In the genomic region with DNA sequence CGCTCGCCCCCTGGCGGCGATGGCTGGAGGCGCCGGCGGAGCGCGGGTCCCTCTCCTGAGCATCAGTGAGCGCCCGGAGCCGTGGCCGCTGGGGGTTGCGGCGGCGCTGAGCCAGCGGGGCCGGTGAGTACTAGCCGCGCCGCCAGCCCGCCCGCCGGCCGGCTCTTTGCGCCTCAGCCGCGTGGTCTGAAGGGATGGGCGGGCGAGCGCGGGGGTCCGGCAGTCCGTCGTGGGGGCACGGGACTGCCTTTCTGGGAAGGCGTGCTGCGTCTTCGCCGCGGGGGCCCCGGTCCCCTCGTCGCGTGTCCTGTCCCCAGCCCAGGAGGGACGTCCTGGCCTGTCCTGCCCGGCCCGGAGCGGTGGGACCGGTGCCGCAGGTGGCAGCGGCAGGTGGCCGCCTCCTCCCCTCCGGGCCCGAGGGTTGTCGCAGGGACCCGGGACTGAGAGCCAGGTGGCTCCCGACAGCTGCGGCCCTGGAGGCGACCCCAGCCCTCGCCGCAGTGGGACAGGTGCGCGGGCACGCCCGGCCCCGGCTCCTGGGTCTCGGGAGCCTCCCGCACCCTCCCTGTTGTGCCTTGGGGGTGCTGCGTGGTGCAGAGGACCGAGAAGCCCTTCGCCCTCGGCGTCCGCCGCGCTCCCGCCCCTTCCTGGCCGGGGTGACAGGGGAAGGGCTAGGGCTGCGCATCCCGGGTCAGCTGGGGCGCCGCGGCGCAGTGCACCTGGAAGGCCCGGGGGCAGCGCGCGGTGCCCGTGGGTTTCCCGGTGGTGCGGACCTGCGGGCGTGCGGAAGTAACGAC, we compare ENCODE assay signal across 1 cellular context.
TF ChIP-seq lines count a peak whose summit lies in the region.

A gene with protein sequence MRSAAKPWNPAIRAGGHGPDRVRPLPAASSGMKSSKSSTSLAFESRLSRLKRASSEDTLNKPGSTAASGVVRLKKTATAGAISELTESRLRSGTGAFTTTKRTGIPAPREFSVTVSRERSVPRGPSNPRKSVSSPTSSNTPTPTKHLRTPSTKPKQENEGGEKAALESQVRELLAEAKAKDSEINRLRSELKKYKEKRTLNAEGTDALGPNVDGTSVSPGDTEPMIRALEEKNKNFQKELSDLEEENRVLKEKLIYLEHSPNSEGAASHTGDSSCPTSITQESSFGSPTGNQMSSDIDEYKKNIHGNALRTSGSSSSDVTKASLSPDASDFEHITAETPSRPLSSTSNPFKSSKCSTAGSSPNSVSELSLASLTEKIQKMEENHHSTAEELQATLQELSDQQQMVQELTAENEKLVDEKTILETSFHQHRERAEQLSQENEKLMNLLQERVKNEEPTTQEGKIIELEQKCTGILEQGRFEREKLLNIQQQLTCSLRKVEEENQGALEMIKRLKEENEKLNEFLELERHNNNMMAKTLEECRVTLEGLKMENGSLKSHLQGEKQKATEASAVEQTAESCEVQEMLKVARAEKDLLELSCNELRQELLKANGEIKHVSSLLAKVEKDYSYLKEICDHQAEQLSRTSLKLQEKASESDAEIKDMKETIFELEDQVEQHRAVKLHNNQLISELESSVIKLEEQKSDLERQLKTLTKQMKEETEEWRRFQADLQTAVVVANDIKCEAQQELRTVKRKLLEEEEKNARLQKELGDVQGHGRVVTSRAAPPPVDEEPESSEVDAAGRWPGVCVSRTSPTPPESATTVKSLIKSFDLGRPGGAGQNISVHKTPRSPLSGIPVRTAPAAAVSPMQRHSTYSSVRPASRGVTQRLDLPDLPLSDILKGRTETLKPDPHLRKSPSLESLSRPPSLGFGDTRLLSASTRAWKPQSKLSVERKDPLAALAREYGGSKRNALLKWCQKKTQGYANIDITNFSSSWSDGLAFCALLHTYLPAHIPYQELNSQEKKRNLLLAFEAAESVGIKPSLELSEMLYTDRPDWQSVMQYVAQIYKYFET (plus strand): TSS at position 58 of the 797 bp plus-strand sequence. CDS start 87,293 bp downstream, outside the sequence.

TF ChIP-seq in K562, 482 proteins besides CTCF, POLR2A, EP300 and RAD21 (continued from another document and continues in another):
- TF ChIP-seq, protein P1, sequence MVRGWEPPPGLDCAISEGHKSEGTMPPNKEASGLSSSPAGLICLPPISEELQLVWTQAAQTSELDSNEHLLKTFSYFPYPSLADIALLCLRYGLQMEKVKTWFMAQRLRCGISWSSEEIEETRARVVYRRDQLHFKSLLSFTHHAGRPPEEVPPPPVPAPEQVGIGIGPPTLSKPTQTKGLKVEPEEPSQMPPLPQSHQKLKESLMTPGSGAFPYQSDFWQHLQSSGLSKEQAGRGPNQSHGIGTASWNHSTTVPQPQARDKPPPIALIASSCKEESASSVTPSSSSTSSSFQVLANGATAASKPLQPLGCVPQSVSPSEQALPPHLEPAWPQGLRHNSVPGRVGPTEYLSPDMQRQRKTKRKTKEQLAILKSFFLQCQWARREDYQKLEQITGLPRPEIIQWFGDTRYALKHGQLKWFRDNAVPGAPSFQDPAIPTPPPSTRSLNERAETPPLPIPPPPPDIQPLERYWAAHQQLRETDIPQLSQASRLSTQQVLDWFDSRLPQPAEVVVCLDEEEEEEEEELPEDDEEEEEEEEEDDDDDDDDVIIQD (CRISPR knock-in tag; IDR thresholded peaks at IDR 0.05) = no peak
- TF ChIP-seq HNRNPL (IDR thresholded peaks at IDR 0.05; ENCODE audit: low read depth, low read length) = peak; percentile 83; the same call in 1 of the 2 replicates
- TF ChIP-seq, protein P2, sequence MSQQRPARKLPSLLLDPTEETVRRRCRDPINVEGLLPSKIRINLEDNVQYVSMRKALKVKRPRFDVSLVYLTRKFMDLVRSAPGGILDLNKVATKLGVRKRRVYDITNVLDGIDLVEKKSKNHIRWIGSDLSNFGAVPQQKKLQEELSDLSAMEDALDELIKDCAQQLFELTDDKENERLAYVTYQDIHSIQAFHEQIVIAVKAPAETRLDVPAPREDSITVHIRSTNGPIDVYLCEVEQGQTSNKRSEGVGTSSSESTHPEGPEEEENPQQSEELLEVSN (IDR thresholded peaks at IDR 0.05; ENCODE audit: borderline replicate concordance in 1 of 2, extremely low read depth in 1 of 2, insufficient read depth in 1 of 2, insufficient read length in 1 of 2, low read depth in 1 of 2, low read length in 1 of 2, poor library complexity in 1 of 2, severe bottlenecking in 1 of 2) = peak in 1 of 2 experiments; percentile 73
- TF ChIP-seq, protein P3, sequence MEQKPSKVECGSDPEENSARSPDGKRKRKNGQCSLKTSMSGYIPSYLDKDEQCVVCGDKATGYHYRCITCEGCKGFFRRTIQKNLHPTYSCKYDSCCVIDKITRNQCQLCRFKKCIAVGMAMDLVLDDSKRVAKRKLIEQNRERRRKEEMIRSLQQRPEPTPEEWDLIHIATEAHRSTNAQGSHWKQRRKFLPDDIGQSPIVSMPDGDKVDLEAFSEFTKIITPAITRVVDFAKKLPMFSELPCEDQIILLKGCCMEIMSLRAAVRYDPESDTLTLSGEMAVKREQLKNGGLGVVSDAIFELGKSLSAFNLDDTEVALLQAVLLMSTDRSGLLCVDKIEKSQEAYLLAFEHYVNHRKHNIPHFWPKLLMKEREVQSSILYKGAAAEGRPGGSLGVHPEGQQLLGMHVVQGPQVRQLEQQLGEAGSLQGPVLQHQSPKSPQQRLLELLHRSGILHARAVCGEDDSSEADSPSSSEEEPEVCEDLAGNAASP (IDR thresholded peaks at IDR 0.05) = no peak
- TF ChIP-seq, protein P4, sequence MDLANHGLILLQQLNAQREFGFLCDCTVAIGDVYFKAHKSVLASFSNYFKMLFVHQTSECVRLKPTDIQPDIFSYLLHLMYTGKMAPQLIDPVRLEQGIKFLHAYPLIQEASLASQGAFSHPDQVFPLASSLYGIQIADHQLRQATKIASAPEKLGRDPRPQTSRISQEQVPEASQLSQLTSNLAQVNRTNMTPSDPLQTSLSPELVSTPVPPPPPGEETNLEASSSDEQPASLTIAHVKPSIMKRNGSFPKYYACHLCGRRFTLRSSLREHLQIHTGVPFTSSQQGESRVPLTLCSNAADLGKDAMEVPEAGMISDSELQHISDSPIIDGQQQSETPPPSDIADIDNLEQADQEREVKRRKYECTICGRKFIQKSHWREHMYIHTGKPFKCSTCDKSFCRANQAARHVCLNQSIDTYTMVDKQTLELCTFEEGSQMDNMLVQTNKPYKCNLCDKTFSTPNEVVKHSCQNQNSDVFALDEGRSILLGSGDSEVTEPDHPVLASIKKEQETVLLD (IDR thresholded peaks at IDR 0.05) = no peak
- peak; percentile 44 for TF ChIP-seq CCNT2 (IDR thresholded peaks at IDR 0.05; ENCODE audit: borderline replicate concordance, extremely low read depth, insufficient read length, low read depth, low read length)
- TF ChIP-seq BRCA1 (IDR thresholded peaks at IDR 0.05) = no peak
- 0 out of 2 replicates have a peak, but pooled peaks have one; percentile 10 for TF ChIP-seq BRCA1 (CRISPR knock-in tag; IDR thresholded peaks at IDR 0.05)
- no peak for TF ChIP-seq SETDB1 (IDR thresholded peaks at IDR 0.05; ENCODE audit: low read length)
- no peak for TF ChIP-seq RUNX1 (IDR thresholded peaks at IDR 0.05; ENCODE audit: low read depth)
- TF ChIP-seq RCOR1 (IDR thresholded peaks at IDR 0.05; ENCODE audit: borderline replicate concordance in 1 of 2, low read depth in 2 of 2, low read length in 2 of 2) = peak; percentile 8 to 75; a peak in 2 of 4 replicates
- TF ChIP-seq L3MBTL2 (IDR thresholded peaks at IDR 0.05) = peak; percentile 80
- TF ChIP-seq FIP1L1 (IDR thresholded peaks at IDR 0.05; ENCODE audit: low read depth, low read length, poor library complexity, severe bottlenecking) = peak; percentile 48
- no peak for TF ChIP-seq TEAD4 (IDR thresholded peaks at IDR 0.05; ENCODE audit: low read length)
- TF ChIP-seq TEAD4 (CRISPR knock-in tag; IDR thresholded peaks at IDR 0.05; ENCODE audit: borderline replicate concordance) = peak; percentile 17; the same call in 1 of the 2 replicates
- TF ChIP-seq FUS (optimal IDR thresholded peaks at IDR 0.05; ENCODE audit: low read depth, low read length) = peak; percentile 49
- TF ChIP-seq SMC3 (conservative IDR thresholded peaks at IDR 0.05; ENCODE audit: insufficient read depth, low read depth, low read length) = 0 out of 2 replicates have a peak, but pooled peaks have one; percentile 35
- TF ChIP-seq YY1 (IDR thresholded peaks at IDR 0.05; ENCODE audit: borderline replicate concordance in 1 of 3, control insufficient read depth in 1 of 3, extremely low read depth in 1 of 3, insufficient read depth in 3 of 3, insufficient read length in 1 of 3, insufficient replicate concordance in 2 of 3, low read depth in 1 of 3, low read length in 2 of 3) = peak in 2 of 3 experiments; percentile 62 to 77
- peak in 1 of 2 experiments; percentile 26; a peak in 2 of 4 replicates for TF ChIP-seq MAZ (CRISPR knock-in tag; conservative IDR thresholded peaks at IDR 0.05 in 1 of 2, IDR thresholded peaks at IDR 0.05 in 1 of 2)
- no peak for TF ChIP-seq ZSCAN32 (CRISPR knock-in tag; IDR thresholded peaks at IDR 0.05)
- TF ChIP-seq RBM14 (IDR thresholded peaks at IDR 0.05; ENCODE audit: borderline replicate concordance, insufficient read depth, low read depth, low read length) = no peak
- TF ChIP-seq POLR2G (IDR thresholded peaks at IDR 0.05; ENCODE audit: low read depth, low read length) = peak; percentile 84
- TF ChIP-seq HDGF (IDR thresholded peaks at IDR 0.05) = no peak
- TF ChIP-seq SMAD3 (CRISPR knock-in tag; conservative IDR thresholded peaks at IDR 0.05) = no peak
- TF ChIP-seq, protein P5, sequence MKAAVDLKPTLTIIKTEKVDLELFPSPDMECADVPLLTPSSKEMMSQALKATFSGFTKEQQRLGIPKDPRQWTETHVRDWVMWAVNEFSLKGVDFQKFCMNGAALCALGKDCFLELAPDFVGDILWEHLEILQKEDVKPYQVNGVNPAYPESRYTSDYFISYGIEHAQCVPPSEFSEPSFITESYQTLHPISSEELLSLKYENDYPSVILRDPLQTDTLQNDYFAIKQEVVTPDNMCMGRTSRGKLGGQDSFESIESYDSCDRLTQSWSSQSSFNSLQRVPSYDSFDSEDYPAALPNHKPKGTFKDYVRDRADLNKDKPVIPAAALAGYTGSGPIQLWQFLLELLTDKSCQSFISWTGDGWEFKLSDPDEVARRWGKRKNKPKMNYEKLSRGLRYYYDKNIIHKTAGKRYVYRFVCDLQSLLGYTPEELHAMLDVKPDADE (conservative IDR thresholded peaks at IDR 0.05; ENCODE audit: control insufficient read depth, low read depth, low read length) = peak; percentile 98; the same call in 1 of the 2 replicates
- TF ChIP-seq KDM4B (IDR thresholded peaks at IDR 0.05; ENCODE audit: borderline replicate concordance in 2 of 2, low read depth in 1 of 2) = no peak
- TF ChIP-seq, protein P6, sequence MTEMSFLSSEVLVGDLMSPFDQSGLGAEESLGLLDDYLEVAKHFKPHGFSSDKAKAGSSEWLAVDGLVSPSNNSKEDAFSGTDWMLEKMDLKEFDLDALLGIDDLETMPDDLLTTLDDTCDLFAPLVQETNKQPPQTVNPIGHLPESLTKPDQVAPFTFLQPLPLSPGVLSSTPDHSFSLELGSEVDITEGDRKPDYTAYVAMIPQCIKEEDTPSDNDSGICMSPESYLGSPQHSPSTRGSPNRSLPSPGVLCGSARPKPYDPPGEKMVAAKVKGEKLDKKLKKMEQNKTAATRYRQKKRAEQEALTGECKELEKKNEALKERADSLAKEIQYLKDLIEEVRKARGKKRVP (CRISPR knock-in tag; IDR thresholded peaks at IDR 0.05) = no peak
- TF ChIP-seq RAD51 (IDR thresholded peaks at IDR 0.05; ENCODE audit: borderline replicate concordance, low read depth) = no peak
- peak; percentile 60 for TF ChIP-seq GATAD2B (IDR thresholded peaks at IDR 0.05; ENCODE audit: borderline replicate concordance)
- peak; percentile 85 for TF ChIP-seq ZFX (CRISPR knock-in tag; IDR thresholded peaks at IDR 0.05)
- TF ChIP-seq, protein P7, sequence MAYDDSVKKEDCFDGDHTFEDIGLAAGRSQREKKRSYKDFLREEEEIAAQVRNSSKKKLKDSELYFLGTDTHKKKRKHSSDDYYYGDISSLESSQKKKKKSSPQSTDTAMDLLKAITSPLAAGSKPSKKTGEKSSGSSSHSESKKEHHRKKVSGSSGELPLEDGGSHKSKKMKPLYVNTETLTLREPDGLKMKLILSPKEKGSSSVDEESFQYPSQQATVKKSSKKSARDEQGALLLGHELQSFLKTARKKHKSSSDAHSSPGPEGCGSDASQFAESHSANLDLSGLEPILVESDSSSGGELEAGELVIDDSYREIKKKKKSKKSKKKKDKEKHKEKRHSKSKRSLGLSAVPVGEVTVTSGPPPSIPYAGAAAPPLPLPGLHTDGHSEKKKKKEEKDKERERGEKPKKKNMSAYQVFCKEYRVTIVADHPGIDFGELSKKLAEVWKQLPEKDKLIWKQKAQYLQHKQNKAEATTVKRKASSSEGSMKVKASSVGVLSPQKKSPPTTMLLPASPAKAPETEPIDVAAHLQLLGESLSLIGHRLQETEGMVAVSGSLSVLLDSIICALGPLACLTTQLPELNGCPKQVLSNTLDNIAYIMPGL (CRISPR knock-in tag; IDR thresholded peaks at IDR 0.05) = 0 out of 2 replicates have a peak, but pooled peaks have one; percentile 75
- TF ChIP-seq ZBTB7A (IDR thresholded peaks at IDR 0.05; ENCODE audit: borderline replicate concordance, control insufficient read depth, low read depth, low read length) = peak; percentile 83
- peak; percentile 19 for TF ChIP-seq U2AF1 (optimal IDR thresholded peaks at IDR 0.05; ENCODE audit: low read depth, low read length)
- TF ChIP-seq, protein P8, sequence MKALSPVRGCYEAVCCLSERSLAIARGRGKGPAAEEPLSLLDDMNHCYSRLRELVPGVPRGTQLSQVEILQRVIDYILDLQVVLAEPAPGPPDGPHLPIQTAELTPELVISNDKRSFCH (CRISPR knock-in tag; IDR thresholded peaks at IDR 0.05) = no peak
- TF ChIP-seq, protein P8 (tag; IDR thresholded peaks at IDR 0.05) = no peak
- TF ChIP-seq MTA3 (IDR thresholded peaks at IDR 0.05; ENCODE audit: borderline replicate concordance) = peak; percentile 35; the same call in 1 of the 2 replicates
- TF ChIP-seq, protein P9, sequence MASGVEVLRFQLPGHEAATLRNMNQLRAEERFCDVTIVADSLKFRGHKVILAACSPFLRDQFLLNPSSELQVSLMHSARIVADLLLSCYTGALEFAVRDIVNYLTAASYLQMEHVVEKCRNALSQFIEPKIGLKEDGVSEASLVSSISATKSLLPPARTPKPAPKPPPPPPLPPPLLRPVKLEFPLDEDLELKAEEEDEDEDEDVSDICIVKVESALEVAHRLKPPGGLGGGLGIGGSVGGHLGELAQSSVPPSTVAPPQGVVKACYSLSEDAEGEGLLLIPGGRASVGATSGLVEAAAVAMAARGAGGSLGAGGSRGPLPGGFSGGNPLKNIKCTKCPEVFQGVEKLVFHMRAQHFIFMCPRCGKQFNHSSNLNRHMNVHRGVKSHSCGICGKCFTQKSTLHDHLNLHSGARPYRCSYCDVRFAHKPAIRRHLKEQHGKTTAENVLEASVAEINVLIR (CRISPR knock-in tag; IDR thresholded peaks at IDR 0.05) = no peak
- TF ChIP-seq CXXC5 (CRISPR knock-in tag; IDR thresholded peaks at IDR 0.05) = peak; percentile 9
